In the genomic region with DNA sequence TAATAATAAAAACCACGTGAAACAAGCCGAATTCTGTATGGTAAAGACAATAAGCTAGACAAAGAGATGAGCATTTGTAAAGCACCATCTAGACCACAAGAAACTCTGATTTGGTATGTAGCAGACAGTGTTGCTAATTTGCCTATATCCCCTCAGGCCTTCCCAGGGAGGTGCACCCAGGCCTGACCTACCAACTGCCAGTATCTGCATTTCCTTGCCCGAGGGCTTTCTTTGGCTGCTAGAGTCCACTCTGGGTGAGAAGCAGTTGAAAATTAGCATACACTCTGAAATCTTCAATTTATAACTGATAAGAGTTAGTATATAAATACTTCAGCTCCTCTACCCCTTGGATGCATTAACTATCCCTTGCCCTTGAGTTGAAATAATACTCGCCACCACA, we compare ENCODE assay signal across 28 cellular contexts. TPM values are rescaled to one million over a fixed set of nuclear protein-coding genes. Genes with fewer than 3 reads are reported as not detected.
"Had no signal": no experiment of that assay in that cellular context is flagged by ENCODE, and none has a peak within 500 bp of the region (broad histone marks: within the 10 kb centered on the region; RNA-seq: fewer than 3 reads in every experiment).

No MANE protein-coding gene starts in this region.

- DNase-seq: activated CD4-positive, alpha-beta T cell treated with anti-CD3 and anti-CD28 coated beads for 4 hours; activated CD4-positive, alpha-beta T cell treated with anti-CD3 and anti-CD28 coated beads, Interleukin-2, amount 50 U/mL, for 4 hours; activated naive CD4-positive, alpha-beta T cell; activated T-cell treated with anti-CD3 and anti-CD28 coated beads for 4 hours; activated T-cell treated with anti-CD3 and anti-CD28 coated beads, Interleukin-2, amount 50 U/mL, for 72 hours; anterior cingulate cortex; cerebellar nuclear complex; colonic mucosa; effector memory CD4-positive, alpha-beta T cell; erythroblast; heart left ventricle; hypothalamus; left ventricle myocardium superior; mammary epithelial cell; naive B cell; nephron progenitor cell; retina; sigmoid colon; small intestine; stimulated activated CD4-positive, alpha-beta T cell treated with anti-CD3 and anti-CD28 coated beads, Interleukin-4, amount 100 ng/mL, for 4 hours; stimulated activated naive B cell treated with anti-CD40 and anti-IgM and Interleukin-4, amounts not matched to agents 10 μg/mL and 1 μg/mL and 100 μg/mL, for 72 hours; stomach; T-helper 17 cell; thyroid gland; upper lobe of right lung had no signal

- H3K4me3 ChIP-seq: cardiac muscle cell, colonic mucosa, heart left ventricle, sigmoid colon, stomach, thyroid gland, upper lobe of right lung had no signal

- H3K36me3 ChIP-seq: cardiac muscle cell, colonic mucosa, heart left ventricle, neutrophil, sigmoid colon, stomach, thyroid gland, upper lobe of right lung had no signal

- H3K27ac ChIP-seq: cardiac muscle cell, colonic mucosa, heart left ventricle, neutrophil, sigmoid colon, stomach, thyroid gland, upper lobe of right lung had no signal

- H3K9me3 ChIP-seq: colonic mucosa, heart left ventricle, neutrophil, sigmoid colon, stomach, thyroid gland, upper lobe of right lung had no signal

- H3K27me3 ChIP-seq: cardiac muscle cell, colonic mucosa, heart left ventricle, neutrophil, sigmoid colon, stomach, thyroid gland, upper lobe of right lung had no signal

- ATAC-seq: activated T-cell treated with anti-CD3 and anti-CD28 coated beads, Interleukin-2, amount 50 U/mL, for 72 hours; heart left ventricle; left ventricle myocardium superior; stimulated activated naive B cell treated with anti-CD40 and anti-IgM and Interleukin-4, amounts not matched to agents 10 μg/mL and 1 μg/mL and 100 μg/mL, for 72 hours; T-helper 17 cell; upper lobe of right lung had no signal

RNA-seq across cellular contexts. Expression of a gene that starts 37.4 kb away (rescaled TPM):
- total RNA-seq: activated T-cell treated with anti-CD3 and anti-CD28 coated beads, Interleukin-2, amount 50 U/mL, for 72 hours; osteocyte; T-helper 17 cell; upper lobe of right lung had no signal
